In genomic region chr4:169032883-169033645, GRCh38 we compare ENCODE assay signal across 18 cellular contexts.
"Had no signal": no experiment of that assay in that cellular context is flagged by ENCODE, and none has a peak within 500 bp of the region (broad histone marks: within the 10 kb centered on the region; RNA-seq: fewer than 3 reads in every experiment).

No MANE protein-coding gene starts in this region.

- ATAC-seq: activated CD4-positive, alpha-beta T cell treated with anti-CD3 and anti-CD28 coated beads for 36 hours; activated CD8-positive, alpha-beta T cell treated with anti-CD3 and anti-CD28 coated beads for 36 hours; activated T-cell treated with anti-CD3 and anti-CD28 coated beads, Interleukin-2, amount 50 U/mL, for 72 hours; T-helper 17 cell had no signal

- H3K4me1 ChIP-seq: Peyer's patch had no signal

- H3K27ac ChIP-seq: adrenal gland, Peyer's patch, RWPE1, SJSA1 had no signal

- H3K36me3 Mint-ChIP-seq: activated naive CD8-positive, alpha-beta T cell treated with anti-CD3 and anti-CD28 coated beads, Interleukin-2, amount 10 ng/mL, durations not matched to agents 7 days and 5 days had no signal

- H3K27me3 ChIP-seq: adrenal gland, Peyer's patch, SJSA1 had no signal

- DNase-seq: activated CD8-positive, alpha-beta memory T cell treated with anti-CD3 and anti-CD28 coated beads, Interleukin-2, amount 50 U/mL, for 4 hours; activated CD8-positive, alpha-beta T cell treated with anti-CD3 and anti-CD28 coated beads for 36 hours; activated naive CD4-positive, alpha-beta T cell treated with anti-CD3 and anti-CD28 coated beads, Interleukin-2, amount 50 U/mL, for 16 hours; activated naive CD8-positive, alpha-beta T cell treated with anti-CD3 and anti-CD28 coated beads, Interleukin-2, amount 10 ng/mL, durations not matched to agents 7 days and 5 days; activated T-cell treated with anti-CD3 and anti-CD28 coated beads, Interleukin-2, amount 50 U/mL, for 72 hours; anterior cingulate cortex; caudate nucleus; NCI-H187 treated with DMSO at 0.1 percent for 48 hours; NCI-H774; NK-92 treated with Interleukin-12 subunit alpha and Interleukin-12 subunit beta, amount 100 ng/mL, for 24 hours; Peyer's patch; SW 1271; T-helper 17 cell; T-helper 9 cell had no signal

- H3K36me3 ChIP-seq: adrenal gland, Peyer's patch, SJSA1 had no signal

- H3K4me1 Mint-ChIP-seq: activated CD4-positive, alpha-beta T cell treated with anti-CD3 and anti-CD28 coated beads for 36 hours; activated naive CD8-positive, alpha-beta T cell treated with anti-CD3 and anti-CD28 coated beads, Interleukin-2, amount 10 ng/mL, durations not matched to agents 7 days and 5 days had no signal

- H3K4me3 Mint-ChIP-seq: activated CD4-positive, alpha-beta T cell treated with anti-CD3 and anti-CD28 coated beads for 36 hours; activated CD8-positive, alpha-beta T cell treated with anti-CD3 and anti-CD28 coated beads for 36 hours; activated naive CD8-positive, alpha-beta T cell treated with anti-CD3 and anti-CD28 coated beads, Interleukin-2, amount 10 ng/mL, durations not matched to agents 7 days and 5 days; activated T-cell treated with anti-CD3 and anti-CD28 coated beads, Interleukin-2, amount 50 U/mL, for 72 hours; T-helper 17 cell had no signal

- H3K9me3 Mint-ChIP-seq: activated CD8-positive, alpha-beta T cell treated with anti-CD3 and anti-CD28 coated beads for 36 hours; activated naive CD8-positive, alpha-beta T cell treated with anti-CD3 and anti-CD28 coated beads, Interleukin-2, amount 10 ng/mL, durations not matched to agents 7 days and 5 days; activated T-cell treated with anti-CD3 and anti-CD28 coated beads, Interleukin-2, amount 50 U/mL, for 72 hours had no signal

- H3K27ac Mint-ChIP-seq: activated CD4-positive, alpha-beta T cell treated with anti-CD3 and anti-CD28 coated beads for 36 hours; activated CD8-positive, alpha-beta T cell treated with anti-CD3 and anti-CD28 coated beads for 36 hours; activated naive CD8-positive, alpha-beta T cell treated with anti-CD3 and anti-CD28 coated beads, Interleukin-2, amount 10 ng/mL, durations not matched to agents 7 days and 5 days; activated T-cell treated with anti-CD3 and anti-CD28 coated beads, Interleukin-2, amount 50 U/mL, for 72 hours; T-helper 17 cell had no signal

- H3K4me3 ChIP-seq: adrenal gland, Peyer's patch, SJSA1 had no signal

- H3K9me3 ChIP-seq: adrenal gland, Peyer's patch, SJSA1 had no signal
